13 cellular contexts compared by ENCODE assay signal in genomic region chr17:17139972-17140589, GRCh38.
A peak's percentile ranks its signal among the peaks of the same experiment; 100 is the strongest.
DNase-seq lines count a peak whose midpoint lies in the region; FAIRE-seq and TF ChIP-seq lines count a peak whose summit lies in the region.
"Had no signal": no experiment of that assay in that cellular context is flagged by ENCODE, and none has a peak within 500 bp of the region (broad histone marks: within the 10 kb centered on the region; RNA-seq: fewer than 3 reads in every experiment).

No MANE protein-coding gene starts in this region.

- H3K27me3 Mint-ChIP-seq in glutamatergic neuron (ENCODE audit: unreplicated experiment): peaks cover 26% of the 10 kb centered on the region
- H3K27me3 Mint-ChIP-seq: activated CD8-positive, alpha-beta T cell treated with anti-CD3 and anti-CD28 coated beads for 36 hours had no signal

- peaks cover 18% of the 10 kb centered on the region for H3K4me1 ChIP-seq in OCI-LY7 (ENCODE audit: insufficient read depth, low read length, poor library complexity, severe bottlenecking)

- FAIRE-seq in GM12891 (lab: Jason Lieb, UNC): no peak
- FAIRE-seq: A204.1 had no signal

- H3K9me3 ChIP-seq in OCI-LY7 (ENCODE audit: low read length): no peaks in the 10 kb centered on the region

- peak; percentile 17 for DNase-seq in DMS153 (lab: John Stamatoyannopoulos, UW)
- DNase-seq in DMS153 treated with DMSO at 0.1 percent for 48 hours (lab: John Stamatoyannopoulos, UW; ENCODE audit: unreplicated experiment): no peak
- DNase-seq in Jurkat, Clone E6-1 (ENCODE audit: low read depth, low spot score): peak; percentile 47
- DNase-seq in OCI-LY7 (ENCODE audit: low spot score): peak; percentile 58
- DNase-seq in glutamatergic neuron: no peak
- no peak for DNase-seq in hypothalamus (lab: John Stamatoyannopoulos, UW)
- DNase-seq in GOT3 (lab: John Stamatoyannopoulos, UW): no peak
- no peak for DNase-seq in GM12891 (ENCODE audit: insufficient read length, low spot score)
- DNase-seq: activated CD8-positive, alpha-beta T cell treated with anti-CD3 and anti-CD28 coated beads for 36 hours; activated effector memory CD4-positive, alpha-beta T cell treated with anti-CD3 and anti-CD28 coated beads, Interleukin-2, amount 50 U/mL, for 16 hours; foreskin melanocyte; NCI-H2227 treated with DMSO at 0.1 percent for 48 hours had no signal

- peak overlapping the region; percentile 22 for H3K27ac Mint-ChIP-seq in glutamatergic neuron (ENCODE audit: unreplicated experiment)

- no peak overlapping the region for H3K27ac ChIP-seq in OCI-LY7 (ENCODE audit: low read depth, low read length, poor library complexity, severe bottlenecking)

- H3K36me3 ChIP-seq in OCI-LY7 (ENCODE audit: insufficient read depth, low read length): peaks cover 17% of the 10 kb centered on the region; the same call in 1 of the 2 replicates

- H2AFZ ChIP-seq in OCI-LY7 (ENCODE audit: low read length): no peak overlapping the region

- POLR2A ChIA-PET in OCI-LY7 (lab: Charles Lee): no interaction called here

- intact Hi-C loops in OCI-LY7 (cut with micrococcal nuclease; ENCODE audit: unreplicated experiment): no loop called here

- H3K9me3 Mint-ChIP-seq in glutamatergic neuron (ENCODE audit: unreplicated experiment): peaks cover 29% of the 10 kb centered on the region
- H3K9me3 Mint-ChIP-seq: activated CD8-positive, alpha-beta T cell treated with anti-CD3 and anti-CD28 coated beads for 36 hours had no signal

- BruUV-seq in OCI-LY7 (replicated peaks; lab: Mats Ljungman, UMichigan): no TSS peak

- TF ChIP-seq CTCF in OCI-LY7 (conservative IDR thresholded peaks at IDR 0.05; ENCODE audit: low read length) (no peak), glutamatergic neuron (IDR thresholded peaks at IDR 0.05; ENCODE audit: partially characterized antibody, unreplicated experiment) (no peak)

- no peaks in the 10 kb centered on the region for H3K79me2 ChIP-seq in OCI-LY7 (ENCODE audit: insufficient read depth, low read depth, low read length)

- no peak overlapping the region for H3K4me3 Mint-ChIP-seq in glutamatergic neuron (ENCODE audit: unreplicated experiment)
- H3K4me3 Mint-ChIP-seq: activated CD8-positive, alpha-beta T cell treated with anti-CD3 and anti-CD28 coated beads for 36 hours had no signal

- no peaks in the 10 kb centered on the region for H3K9me2 ChIP-seq in OCI-LY7 (ENCODE audit: insufficient read depth, low read length)

- H4K20me1 ChIP-seq in OCI-LY7 (ENCODE audit: insufficient read depth, low read length): no peaks in the 10 kb centered on the region

- CTCF ChIA-PET in OCI-LY7 (lab: Charles Lee; ENCODE audit: unreplicated experiment): no interaction called here

- H3K4me1 Mint-ChIP-seq in glutamatergic neuron (ENCODE audit: low read depth, unreplicated experiment): peaks cover 15% of the 10 kb centered on the region

- peaks cover 7% of the 10 kb centered on the region for H3K36me3 Mint-ChIP-seq in glutamatergic neuron (ENCODE audit: unreplicated experiment)

- peak overlapping the region; percentile 30; the same call in 1 of the 2 replicates for H3K4me2 ChIP-seq in OCI-LY7 (ENCODE audit: low read length)

- H3K4me3 ChIP-seq in Jurkat, Clone E6-1 (ENCODE audit: low read length): no peak overlapping the region
- no peak overlapping the region for H3K4me3 ChIP-seq in OCI-LY7 (ENCODE audit: low read depth, low read length, poor library complexity, severe bottlenecking)

- TF ChIP-seq POLR2A in GM12891 (IDR thresholded peaks at IDR 0.05; ENCODE audit: low read depth, low read length): no peak

TF ChIP-seq in GM12891, 5 proteins besides CTCF, POLR2A, EP300 and RAD21:
- TF ChIP-seq TAF1 (IDR thresholded peaks at IDR 0.05; ENCODE audit: low read depth, low read length) (no peak), PAX5 (IDR thresholded peaks at IDR 0.05; ENCODE audit: insufficient read depth, low read length, severe bottlenecking) (no peak), SPI1 (IDR thresholded peaks at IDR 0.05; ENCODE audit: low read depth, low read length) (no peak), POLR2AphosphoS5 (IDR thresholded peaks at IDR 0.05; ENCODE audit: low read depth, low read length) (no peak), POU2F2 (IDR thresholded peaks at IDR 0.05; ENCODE audit: low read depth, low read length) (no peak)

Comparison
In these comparisons a context has a peak if more than half of its experiments do, and no peak if none do; other contexts are left out.
1. DNase-seq: peak in DMS153 (single experiment), Jurkat, Clone E6-1 (single experiment) and OCI-LY7 (single experiment); none in DMS153 treated with DMSO at 0.1 percent for 48 hours (single experiment), glutamatergic neuron (single experiment), hypothalamus (0 of 51), GOT3 (single experiment) and GM12891 (single experiment).